ENCODE assay signal across 7 cellular contexts in the genomic region with DNA sequence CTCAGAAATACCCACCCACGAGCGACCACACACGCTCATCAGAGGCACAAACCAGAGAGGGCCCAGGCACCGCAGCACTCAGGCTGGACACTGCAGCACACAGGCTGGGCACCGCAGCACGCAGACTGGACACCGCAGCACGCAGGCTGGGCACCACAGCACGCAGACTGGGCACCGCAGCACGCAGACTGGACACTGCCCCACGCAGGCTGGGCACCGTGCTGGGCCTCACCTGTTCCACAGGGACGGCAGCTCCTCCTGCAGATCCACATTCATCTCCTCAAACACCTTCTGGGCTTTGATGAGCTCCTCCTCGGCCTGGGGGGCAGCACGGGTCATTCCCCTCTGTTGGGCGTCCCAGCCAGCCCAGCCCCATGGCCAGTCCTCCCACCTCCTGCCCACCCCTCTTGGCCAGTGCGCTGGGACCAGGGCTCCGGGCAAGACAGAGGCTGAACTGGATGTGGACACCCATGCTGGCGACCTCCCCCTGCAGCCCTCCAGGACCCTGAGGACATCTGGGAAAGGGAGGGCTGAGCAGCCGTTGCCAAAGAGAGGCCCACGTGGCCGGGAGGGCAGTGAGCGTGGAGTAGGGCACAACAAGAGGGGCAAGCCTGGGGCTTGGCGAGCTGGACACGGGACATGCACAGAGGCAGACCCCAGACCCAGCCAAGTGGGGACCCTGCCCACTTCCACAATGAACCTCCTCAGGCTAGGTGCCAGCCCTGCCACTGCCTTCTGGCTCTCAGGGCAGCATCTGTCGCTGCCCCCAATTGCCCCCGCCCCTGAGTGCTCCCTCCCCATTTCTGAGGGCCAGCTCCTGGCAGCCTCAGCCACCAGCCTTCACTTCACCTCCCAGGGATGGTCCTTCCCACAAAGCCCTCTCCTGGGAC. TPM values are rescaled to one million over a fixed set of nuclear protein-coding genes. Genes with fewer than 3 reads are reported as not detected.
DNase-seq lines count a peak whose midpoint lies in the region; ATAC-seq and TF ChIP-seq lines count a peak whose summit lies in the region.

No MANE protein-coding gene starts in this region.

- H3K9me3 Mint-ChIP-seq in activated CD8-positive, alpha-beta T cell treated with anti-CD3 and anti-CD28 coated beads for 36 hours: no peaks in the 10 kb centered on the region

- no peaks in the 10 kb centered on the region for H3K9me3 ChIP-seq in HUES48 (ENCODE audit: control insufficient read depth, insufficient read depth, low read length)
- H3K9me3 ChIP-seq in stomach smooth muscle (ENCODE audit: control insufficient read depth in 2 of 2, low read length in 2 of 2): no peaks in the 10 kb centered on the region

- H3K4me3 Mint-ChIP-seq in activated CD8-positive, alpha-beta T cell treated with anti-CD3 and anti-CD28 coated beads for 36 hours: no peak overlapping the region

- no peak overlapping the region for H3K4me3 ChIP-seq in HUES48 (ENCODE audit: low read depth, low read length)
- H3K4me3 ChIP-seq in stomach smooth muscle (ENCODE audit: low read length in 2 of 2): peak overlapping the region in 1 of 2 donors; percentile 40

- H3K36me3 Mint-ChIP-seq in activated CD8-positive, alpha-beta T cell treated with anti-CD3 and anti-CD28 coated beads for 36 hours (ENCODE audit: low read depth): peaks cover 26% of the 10 kb centered on the region

- peak overlapping the region; percentile 86 for H3K27ac Mint-ChIP-seq in activated CD8-positive, alpha-beta T cell treated with anti-CD3 and anti-CD28 coated beads for 36 hours

- H3K9ac ChIP-seq in HUES48 (ENCODE audit: low read depth, low read length) (no peak overlapping the region; the same call in 1 of the 2 replicates), stomach smooth muscle (ENCODE audit: low read length in 2 of 2) (peak overlapping the region in 1 of 2 donors; percentile 29)

- no peak for DNase-seq in activated CD8-positive, alpha-beta T cell treated with anti-CD3 and anti-CD28 coated beads for 36 hours
- DNase-seq in foreskin keratinocyte (no peak), occipital lobe (lab: John Stamatoyannopoulos, UW) (no peak), pons (ENCODE audit: low spot score) (no peak), amygdala (lab: John Stamatoyannopoulos, UW) (no peak)

- no peak for TF ChIP-seq CTCF in activated CD8-positive, alpha-beta T cell treated with anti-CD3 and anti-CD28 coated beads for 36 hours (IDR thresholded peaks at IDR 0.05)
- no peak for TF ChIP-seq CTCF in foreskin keratinocyte (conservative IDR thresholded peaks at IDR 0.05)

- H3K27ac ChIP-seq in HUES48 (ENCODE audit: low read depth, low read length) (peak overlapping the region; percentile 38), foreskin keratinocyte (peak overlapping the region; percentile 81), stomach smooth muscle (ENCODE audit: low read length) (peak overlapping the region; percentile 41)

- H3K27me3 Mint-ChIP-seq in activated CD8-positive, alpha-beta T cell treated with anti-CD3 and anti-CD28 coated beads for 36 hours: no peaks in the 10 kb centered on the region

- intact Hi-C loops in activated CD8-positive, alpha-beta T cell treated with anti-CD3 and anti-CD28 coated beads for 36 hours (cut with micrococcal nuclease): no loop called here

- peaks cover 27% of the 10 kb centered on the region for H3K4me1 Mint-ChIP-seq in activated CD8-positive, alpha-beta T cell treated with anti-CD3 and anti-CD28 coated beads for 36 hours (ENCODE audit: low read depth)

- no peak for ATAC-seq in activated CD8-positive, alpha-beta T cell treated with anti-CD3 and anti-CD28 coated beads for 36 hours
- ATAC-seq in foreskin keratinocyte: no peak

- no peaks in the 10 kb centered on the region for H3K36me3 ChIP-seq in HUES48 (ENCODE audit: control insufficient read depth, insufficient read depth, low read length)
- peaks cover 11 to 14% of the 10 kb centered on the region in 2 donors for H3K36me3 ChIP-seq in stomach smooth muscle (ENCODE audit: control insufficient read depth in 2 of 2, insufficient read depth in 2 of 2, low read length in 2 of 2)

- POLR2A ChIA-PET in activated CD8-positive, alpha-beta T cell treated with anti-CD3 and anti-CD28 coated beads for 36 hours (lab: Charles Lee): interaction anchor here (2.2 to 5.1 kb wide), 2 partner anchors 10 to 17 kb away, joined by 7 to 32 read pairs; no protein-coding TSS in a partner anchor

- CTCF ChIA-PET in activated CD8-positive, alpha-beta T cell treated with anti-CD3 and anti-CD28 coated beads for 36 hours (lab: Charles Lee): interaction anchor here (0.8 kb wide), 1 partner anchor 17 kb away, joined by 3 read pairs; no protein-coding TSS in a partner anchor

- H3K4me1 ChIP-seq in HUES48 (ENCODE audit: control insufficient read depth, insufficient read depth, low read length): peaks cover 7% of the 10 kb centered on the region; the same call in 1 of the 2 replicates
- H3K4me1 ChIP-seq in foreskin keratinocyte: peaks cover 8% of the 10 kb centered on the region
- H3K4me1 ChIP-seq in stomach smooth muscle (ENCODE audit: control insufficient read depth, insufficient read depth, low read length): peaks cover 24% of the 10 kb centered on the region

- H3K27me3 ChIP-seq in HUES48 (ENCODE audit: control insufficient read depth, insufficient read depth, low read length) (peaks cover 7% of the 10 kb centered on the region; the same call in 1 of the 2 replicates), foreskin keratinocyte (no peaks in the 10 kb centered on the region), stomach smooth muscle (ENCODE audit: control insufficient read depth in 1 of 2, insufficient read depth in 2 of 2, low read length in 2 of 2) (no peaks in the 10 kb centered on the region)

RNA-seq across cellular contexts. Expression of gene BIN1, which starts 43.0 kb away (rescaled TPM):
- 100 to 1,000 TPM in 1 of 2 experiments, 10 to 100 TPM in 1; 95.2 to 102 TPM for total RNA-seq in activated CD8-positive, alpha-beta T cell treated with anti-CD3 and anti-CD28 coated beads for 36 hours
- total RNA-seq in foreskin keratinocyte (30.6 and 30.8 TPM in 2 replicates), occipital lobe (45.2 TPM)
- 29.4 and 31.0 TPM in 2 replicates for polyA plus RNA-seq in foreskin keratinocyte
